Comparison of ENCODE assay signal across 8 cellular contexts in the genomic region with DNA sequence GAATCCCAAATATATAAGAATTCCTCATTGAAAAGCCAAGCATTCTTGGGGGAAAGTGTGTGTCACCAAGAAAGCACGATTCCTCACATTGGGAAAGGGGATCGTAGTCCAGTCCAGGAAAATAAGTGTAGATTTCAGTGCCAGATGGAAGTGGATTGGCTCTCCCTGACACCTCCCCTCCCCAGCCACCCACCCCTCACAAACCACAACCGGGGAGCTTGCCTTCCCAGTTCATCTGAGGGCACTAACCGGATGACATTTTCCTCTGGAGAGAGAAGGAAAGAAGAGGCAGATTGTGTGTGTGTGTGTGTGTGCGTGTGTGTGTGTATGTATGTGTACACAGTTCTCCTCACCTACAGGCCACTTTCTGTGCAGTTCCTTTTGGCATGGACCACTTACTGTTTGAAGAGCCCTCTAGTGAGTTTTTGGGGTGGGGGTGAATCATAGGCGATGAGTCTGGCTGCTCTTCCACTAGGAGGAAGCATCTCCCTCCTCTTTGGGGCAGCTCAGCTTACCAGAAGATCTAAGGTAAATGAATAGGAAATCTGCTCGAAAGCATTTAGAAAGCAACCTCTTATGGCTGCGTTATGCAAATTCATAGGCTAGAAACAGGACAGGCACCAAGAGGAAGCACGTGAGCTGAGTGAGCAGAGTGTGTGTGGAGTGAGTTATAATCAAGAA. TPM values are rescaled to one million over a fixed set of nuclear protein-coding genes. Genes with fewer than 3 reads are reported as not detected.
DNase-seq lines count a peak whose midpoint lies in the region; ATAC-seq, FAIRE-seq and TF ChIP-seq lines count a peak whose summit lies in the region.

No MANE protein-coding gene starts in this region.

- H3K9ac ChIP-seq in kidney (ENCODE audit: low read length in 2 of 2), result no peak overlapping the region

- no peak overlapping the region for H3K4me3 Mint-ChIP-seq in Calu3 (ENCODE audit: low read depth, unreplicated experiment)

- FAIRE-seq in kidney (lab: Jason Lieb, UNC), result no peak

- BruUV-seq in Calu3 (replicated peaks; lab: Mats Ljungman, UMichigan), result no TSS peak

- H3K27ac ChIP-seq in HEK293 (ENCODE audit: extremely low read depth, low read depth, low read length), result no peak overlapping the region
- H3K27ac ChIP-seq in kidney (ENCODE audit: low read depth in 2 of 2, low read length in 2 of 2), result peak overlapping the region; percentile 15 to 23

- ATAC-seq in HG03097 (IDR thresholded peaks at IDR 0.05; ENCODE audit: low FRiP score, unreplicated experiment), result no peak

- CTCF ChIA-PET in HEK293 (lab: Yijun Ruan, JAX) (interaction anchor here (0.7 to 2.0 kb wide), 4 partner anchors 52 to 416 kb away, joined by 3 to 9 read pairs (median 4); no protein-coding TSS in a partner anchor), Calu3 (lab: Charles Lee) (no interaction called here)

- H3K4me1 Mint-ChIP-seq in Calu3 (ENCODE audit: low read depth, unreplicated experiment), result no peaks in the 10 kb centered on the region

- intact Hi-C loops in kidney (cut with DNase I) (no loop called here), Calu3 (cut with micrococcal nuclease; ENCODE audit: unreplicated experiment) (no loop called here)

- DNase-seq in GM12864 (ENCODE audit: low read depth), result peak; percentile 19
- DNase-seq in NCI-H226, result peak; percentile 52
- no peak for DNase-seq in kidney
- DNase-seq in activated T-cell treated with anti-CD3 and anti-CD28 coated beads, Interleukin-2, amount 50 U/mL, for 1 hour, result no peak
- DNase-seq in Calu3, result no peak
- DNase-seq in kidney tubule cell (ENCODE audit: low spot score), result no peak

- H3K9me3 Mint-ChIP-seq in Calu3 (ENCODE audit: low read depth, unreplicated experiment), result peaks cover 2% of the 10 kb centered on the region

- no peak overlapping the region for H3K4me3 ChIP-seq in GM12864 (ENCODE audit: low read depth, low read length)
- no peak overlapping the region for H3K4me3 ChIP-seq in HEK293 (ENCODE audit: low read depth, low read length)
- no peak overlapping the region for H3K4me3 ChIP-seq in kidney (ENCODE audit: low read length in 2 of 2)

- H3K4me1 ChIP-seq in HEK293 (ENCODE audit: control insufficient read depth, insufficient read depth, low read length) (peaks cover 5% of the 10 kb centered on the region), kidney (ENCODE audit: control insufficient read depth in 1 of 2, insufficient read depth in 1 of 2, low read depth in 1 of 2, low read length in 2 of 2) (peaks cover 0 to 4% of the 10 kb centered on the region in 2 donors)

- POLR2A ChIA-PET in HEK293 (lab: Yijun Ruan, JAX), result no interaction called here

- H3K27ac Mint-ChIP-seq in Calu3 (ENCODE audit: unreplicated experiment), result no peak overlapping the region

- H3K36me3 ChIP-seq in HEK293 (ENCODE audit: control insufficient read depth in 2 of 2, insufficient read depth in 1 of 2, low read length in 2 of 2), result peaks cover 0 to 12% of the 10 kb centered on the region in 2 experiments; a peak in 1 of 3 replicates
- H3K36me3 ChIP-seq in kidney (ENCODE audit: control insufficient read depth in 1 of 2, insufficient read depth in 2 of 2, low read length in 2 of 2), result no peaks in the 10 kb centered on the region

- no peaks in the 10 kb centered on the region for H3K36me3 Mint-ChIP-seq in Calu3 (ENCODE audit: insufficient read depth, unreplicated experiment)

- no peak for TF ChIP-seq CTCF in GM12864 (IDR thresholded peaks at IDR 0.05; ENCODE audit: low read depth, low read length, missing control alignments)
- TF ChIP-seq CTCF in HEK293 (tag by site-specific recombination; IDR thresholded peaks at IDR 0.05), result peak; percentile 81
- no peak for TF ChIP-seq CTCF in kidney (IDR thresholded peaks at IDR 0.05; ENCODE audit: borderline replicate concordance, extremely low read depth, insufficient read depth)
- TF ChIP-seq CTCF in Calu3 (IDR thresholded peaks at IDR 0.05; ENCODE audit: unreplicated experiment), result no peak

- H3K27me3 Mint-ChIP-seq in Calu3 (ENCODE audit: unreplicated experiment), result peaks cover 80% of the 10 kb centered on the region

- H3K9me3 ChIP-seq in HEK293 (ENCODE audit: control insufficient read depth, insufficient read depth, low read depth, low read length), result no peaks in the 10 kb centered on the region; the same call in 1 of the 2 replicates
- no peaks in the 10 kb centered on the region for H3K9me3 ChIP-seq in kidney (ENCODE audit: control insufficient read depth in 1 of 2, low read length in 2 of 2)

TF ChIP-seq in HEK293, 187 proteins besides CTCF, POLR2A, EP300 and RAD21:
- TF ChIP-seq, protein P1, sequence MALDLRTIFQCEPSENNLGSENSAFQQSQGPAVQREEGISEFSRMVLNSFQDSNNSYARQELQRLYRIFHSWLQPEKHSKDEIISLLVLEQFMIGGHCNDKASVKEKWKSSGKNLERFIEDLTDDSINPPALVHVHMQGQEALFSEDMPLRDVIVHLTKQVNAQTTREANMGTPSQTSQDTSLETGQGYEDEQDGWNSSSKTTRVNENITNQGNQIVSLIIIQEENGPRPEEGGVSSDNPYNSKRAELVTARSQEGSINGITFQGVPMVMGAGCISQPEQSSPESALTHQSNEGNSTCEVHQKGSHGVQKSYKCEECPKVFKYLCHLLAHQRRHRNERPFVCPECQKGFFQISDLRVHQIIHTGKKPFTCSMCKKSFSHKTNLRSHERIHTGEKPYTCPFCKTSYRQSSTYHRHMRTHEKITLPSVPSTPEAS (tag by site-specific recombination; IDR thresholded peaks at IDR 0.05), result 0 out of 2 replicates have a peak, but pooled peaks have one; percentile 12
- no peak for TF ChIP-seq ZNF433 (tag by site-specific recombination; IDR thresholded peaks at IDR 0.05; ENCODE audit: low read depth)
- peak; percentile 82 for TF ChIP-seq ZNF341 (tag by site-specific recombination; IDR thresholded peaks at IDR 0.05; ENCODE audit: low read depth)

RNA-seq across cellular contexts. Expression of a gene that starts 20.8 kb away (rescaled TPM):
- 19.8 TPM for total RNA-seq in kidney
- polyA plus RNA-seq in kidney (ENCODE audit: insufficient read depth, low read depth, low replicate concordance), result 6.9 TPM
- total RNA-seq in Calu3 (2022), result not detected in 2 replicates

Comparison
In these comparisons a context has a peak if more than half of its experiments do, and no peak if none do; other contexts are left out.
1. DNase-seq: peak in GM12864 (single experiment) and NCI-H226 (single experiment); none in kidney (single experiment), activated T-cell treated with anti-CD3 and anti-CD28 coated beads, Interleukin-2, amount 50 U/mL, for 1 hour (single experiment), Calu3 (single experiment) and kidney tubule cell (single experiment).
2. RNA of a gene that starts 20.8 kb away (total RNA-seq): 19.8 TPM in kidney (single experiment); not detected in Calu3; every median in the first group is over 10 times any median in the second.